20 cellular contexts compared by ENCODE assay signal in genomic region chr7:95560674-95561073, GRCh38. TPM values are rescaled to one million over a fixed set of nuclear protein-coding genes. Genes with fewer than 3 reads are reported as not detected.
A peak's percentile ranks its signal among the peaks of the same experiment; 100 is the strongest.
DNase-seq lines count a peak whose midpoint lies in the region; ATAC-seq, FAIRE-seq and TF ChIP-seq lines count a peak whose summit lies in the region.
"Had no signal": no experiment of that assay in that cellular context is flagged by ENCODE, and none has a peak within 500 bp of the region (broad histone marks: within the 10 kb centered on the region; RNA-seq: fewer than 3 reads in every experiment).

No MANE protein-coding gene starts in this region.

- peak overlapping the region; percentile 10 for H3K27ac ChIP-seq in hepatocyte
- peak overlapping the region in 2 of 3 donors; percentile 71 to 84 for H3K27ac ChIP-seq in right lobe of liver
- H3K27ac ChIP-seq in caudate nucleus (ENCODE audit: low read depth, low read length): no peak overlapping the region
- H3K27ac ChIP-seq: C4-2B had no signal

- WGBS in hepatocyte (ENCODE audit: low lambda C conversion rate, missing lambda C conversion rate): 81% methylated on average over 2 of the region's 2 CpGs
- 25% methylated on average over 2 of the region's 2 CpGs for WGBS in right lobe of liver (ENCODE audit: insufficient coverage, low coverage, low lambda C conversion rate, missing lambda C conversion rate)

- no peak overlapping the region for H3K4me2 ChIP-seq in hepatocyte
- H3K4me2 ChIP-seq: GM23338 had no signal

- FAIRE-seq in frontal cortex (lab: Jason Lieb, UNC): no peak
- FAIRE-seq: D721Med, G401.6, GM12892, GM18507, H54 had no signal

- H3K9me3 ChIP-seq in hepatocyte (ENCODE audit: low read depth) (no peaks in the 10 kb centered on the region), right lobe of liver (no peaks in the 10 kb centered on the region)
- H3K9me3 ChIP-seq: Caco-2 had no signal

- peak overlapping the region; percentile 4 for H2AFZ ChIP-seq in hepatocyte
- H2AFZ ChIP-seq: GM23338 had no signal

- no peaks in the 10 kb centered on the region for H3K9me2 ChIP-seq in hepatocyte (replicated peaks; ENCODE audit: insufficient read depth)

- ATAC-seq in right lobe of liver: peak; percentile 88 to 96 (median 94)
- ATAC-seq in sciatic nerve: peak; percentile 30
- no peak for ATAC-seq in GM18870 (IDR thresholded peaks at IDR 0.05; ENCODE audit: unreplicated experiment)
- ATAC-seq in HG02623 (IDR thresholded peaks at IDR 0.05; ENCODE audit: unreplicated experiment): no peak
- ATAC-seq: GM23338 had no signal

- no peaks in the 10 kb centered on the region for H3K27me3 ChIP-seq in hepatocyte
- no peaks in the 10 kb centered on the region for H3K27me3 ChIP-seq in right lobe of liver

- H4K20me1 ChIP-seq in hepatocyte (ENCODE audit: insufficient read depth, poor library complexity, severe bottlenecking): no peaks in the 10 kb centered on the region

- no peak for DNase-seq in hepatocyte (ENCODE audit: low spot score)
- no peak for DNase-seq in right lobe of liver
- no peak for DNase-seq in sciatic nerve (ENCODE audit: low spot score)
- DNase-seq in frontal cortex (ENCODE audit: low spot score in 2 of 2): no peak
- DNase-seq in caudate nucleus (lab: John Stamatoyannopoulos, UW): no peak
- DNase-seq: ACHN; AML-193; Caco-2; CD4-positive, alpha-beta T cell; HCEC 1CT; HFFc6 had no signal

- H3K79me2 ChIP-seq in hepatocyte: no peaks in the 10 kb centered on the region

- TF ChIP-seq CTCF in hepatocyte (IDR thresholded peaks at IDR 0.05; ENCODE audit: poor library complexity) (no peak), right lobe of liver (IDR thresholded peaks at IDR 0.05) (no peak)

- H3K4me3 ChIP-seq in hepatocyte (no peak overlapping the region), right lobe of liver (peak overlapping the region in 1 of 3 donors; percentile 11)
- H3K4me3 ChIP-seq: GM23338 had no signal

- intact Hi-C loops in right lobe of liver (cut with DNase I) (no loop called here), sciatic nerve (cut with DNase I) (no loop called here)

- peaks cover 6% of the 10 kb centered on the region for H3K4me1 ChIP-seq in hepatocyte (ENCODE audit: insufficient read depth)
- peaks cover 0 to 44% (median 16%) of the 10 kb centered on the region in 4 donors for H3K4me1 ChIP-seq in right lobe of liver
- H3K4me1 ChIP-seq: Caco-2 had no signal

- TF ChIP-seq POLR2A in right lobe of liver (IDR thresholded peaks at IDR 0.05): no peak

- H3K36me3 ChIP-seq in hepatocyte (replicated peaks; ENCODE audit: insufficient read depth, low read depth): no peaks in the 10 kb centered on the region
- H3K36me3 ChIP-seq in right lobe of liver: no peaks in the 10 kb centered on the region

RNA-seq across cellular contexts. Expression of gene PDK4, which starts 35.6 kb away (rescaled TPM):
- 28.5 and 34.6 TPM in 2 replicates for total RNA-seq in hepatocyte
- 26.0 and 28.8 TPM in 2 replicates for polyA plus RNA-seq in hepatocyte
- 100 to 1,000 TPM in 1 of 6 experiments, 10 to 100 TPM in 4, 1 to 10 TPM in 1; 7.9 to 109 (median 79.0) TPM for total RNA-seq in right lobe of liver
- total RNA-seq in sciatic nerve: 61.9 TPM
- 2.9 TPM for total RNA-seq in frontal cortex
- total RNA-seq: CD4-positive, alpha-beta T cell; GM23338; HFFc6 had no signal

Comparison
In these comparisons a context has a peak if more than half of its experiments do, and no peak if none do; other contexts are left out.
1. ATAC-seq: peak in right lobe of liver (4 of 4) and sciatic nerve (single experiment); none in GM18870 (single experiment) and HG02623 (single experiment).